In the genomic region with DNA sequence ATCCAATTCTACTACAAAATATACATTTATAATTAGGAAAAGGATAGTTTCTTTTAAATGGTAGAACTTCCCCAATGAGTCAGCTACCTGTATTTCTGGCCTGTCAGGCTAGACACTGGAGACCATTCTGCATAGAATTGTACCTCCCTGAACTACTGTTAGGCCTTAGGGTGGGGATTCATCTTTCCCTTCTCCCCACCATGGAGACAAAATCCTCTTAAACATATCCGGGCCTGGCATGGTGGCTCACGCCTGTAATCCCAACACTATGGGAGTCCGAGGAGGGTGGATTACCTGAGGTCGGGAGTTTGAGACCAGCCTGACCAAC, we compare ENCODE assay signal across 13 cellular contexts. TPM values are rescaled to one million over a fixed set of nuclear protein-coding genes. Genes with fewer than 3 reads are reported as not detected.
A peak's percentile ranks its signal among the peaks of the same experiment; 100 is the strongest.
DNase-seq lines count a peak whose midpoint lies in the region; ATAC-seq and TF ChIP-seq lines count a peak whose summit lies in the region.
"Had no signal": no experiment of that assay in that cellular context is flagged by ENCODE, and none has a peak within 500 bp of the region (broad histone marks: within the 10 kb centered on the region; RNA-seq: fewer than 3 reads in every experiment).

No MANE protein-coding gene starts in this region.

- H3K4me2 ChIP-seq in smooth muscle cell = no peak overlapping the region

- CTCF ChIA-PET in activated naive CD4-positive, alpha-beta T cell treated with anti-CD3 and anti-CD28 coated beads, Interleukin-2, amount 10 ng/mL, durations not matched to agents 7 days and 5 days (lab: Charles Lee) = interaction anchor here (1.3 kb wide), 1 partner anchor 28 kb away, joined by 5 read pairs; no protein-coding TSS in a partner anchor
- CTCF ChIA-PET in RWPE1 (lab: Yijun Ruan, JAX) = no interaction called here

- H2AFZ ChIP-seq in smooth muscle cell (ENCODE audit: low read depth) = no peak overlapping the region

- H3K27ac Mint-ChIP-seq in activated naive CD4-positive, alpha-beta T cell treated with anti-CD3 and anti-CD28 coated beads, Interleukin-2, amount 10 ng/mL, durations not matched to agents 7 days and 5 days = peak overlapping the region; percentile 21

- 94% methylated on average over 4 of the region's 4 CpGs for WGBS in smooth muscle cell (ENCODE audit: low lambda C conversion rate)

- no peaks in the 10 kb centered on the region for H3K4me1 ChIP-seq in smooth muscle cell (ENCODE audit: low read depth)

- H3K27me3 Mint-ChIP-seq in activated naive CD4-positive, alpha-beta T cell treated with anti-CD3 and anti-CD28 coated beads, Interleukin-2, amount 10 ng/mL, durations not matched to agents 7 days and 5 days = no peaks in the 10 kb centered on the region
- H3K27me3 Mint-ChIP-seq: B cell had no signal

- no peaks in the 10 kb centered on the region for H3K36me3 ChIP-seq in smooth muscle cell (ENCODE audit: low read depth)

- ATAC-seq in HG03039 (IDR thresholded peaks at IDR 0.05; ENCODE audit: unreplicated experiment) = no peak

- no peak overlapping the region for H3K4me3 ChIP-seq in epithelial cell of esophagus (ENCODE audit: low read length)
- H3K4me3 ChIP-seq in smooth muscle cell = no peak overlapping the region

- H3K79me2 ChIP-seq in smooth muscle cell (ENCODE audit: low read depth) = no peaks in the 10 kb centered on the region

- H3K9me3 Mint-ChIP-seq in activated naive CD4-positive, alpha-beta T cell treated with anti-CD3 and anti-CD28 coated beads, Interleukin-2, amount 10 ng/mL, durations not matched to agents 7 days and 5 days = peaks cover 15% of the 10 kb centered on the region

- peaks cover 55% of the 10 kb centered on the region for H3K36me3 Mint-ChIP-seq in activated naive CD4-positive, alpha-beta T cell treated with anti-CD3 and anti-CD28 coated beads, Interleukin-2, amount 10 ng/mL, durations not matched to agents 7 days and 5 days

- POLR2A ChIA-PET in RWPE1 (lab: Yijun Ruan, JAX; ENCODE audit: low non-redundant PET) = no interaction called here

- no peaks in the 10 kb centered on the region for H4K20me1 ChIP-seq in smooth muscle cell (ENCODE audit: low read depth)

- peaks cover 80% of the 10 kb centered on the region for H3K4me1 Mint-ChIP-seq in activated naive CD4-positive, alpha-beta T cell treated with anti-CD3 and anti-CD28 coated beads, Interleukin-2, amount 10 ng/mL, durations not matched to agents 7 days and 5 days

- peak overlapping the region; percentile 89 for H3K27ac ChIP-seq in RWPE1
- peak overlapping the region; percentile 94 for H3K27ac ChIP-seq in smooth muscle cell (ENCODE audit: low read depth)

- no peak for DNase-seq in activated naive CD4-positive, alpha-beta T cell treated with anti-CD3 and anti-CD28 coated beads, Interleukin-2, amount 10 ng/mL, durations not matched to agents 7 days and 5 days
- no peak for DNase-seq in activated naive CD4-positive, alpha-beta T cell (lab: John Stamatoyannopoulos, UW)
- DNase-seq in RWPE1 (ENCODE audit: low spot score) = no peak
- DNase-seq in epithelial cell of esophagus (ENCODE audit: low read depth) = peak; percentile 84
- no peak for DNase-seq in smooth muscle cell (lab: John Stamatoyannopoulos, UW; ENCODE audit: unreplicated experiment)
- no peak for DNase-seq in NCI-H1048 (lab: John Stamatoyannopoulos, UW)
- DNase-seq in effector CD8-positive, alpha-beta T cell (lab: John Stamatoyannopoulos, UW) = no peak
- DNase-seq: Kasumi-1, NCI-H1417 treated with DMSO at 0.1 percent for 48 hours, NCI-H2029, NCI-H524 had no signal

- H3K9ac ChIP-seq in smooth muscle cell (ENCODE audit: low read depth) = peak overlapping the region; percentile 36

- no peaks in the 10 kb centered on the region for H3K9me3 ChIP-seq in smooth muscle cell (replicated peaks; ENCODE audit: low read depth)

- no peak for TF ChIP-seq CTCF in RWPE1 (conservative IDR thresholded peaks at IDR 0.05; ENCODE audit: low read depth)
- TF ChIP-seq CTCF in epithelial cell of esophagus (IDR thresholded peaks at IDR 0.05; ENCODE audit: insufficient read depth, low read depth, low read length, missing control alignments) = no peak
- no peak for TF ChIP-seq CTCF in smooth muscle cell (IDR thresholded peaks at IDR 0.05; ENCODE audit: borderline replicate concordance, insufficient read depth, poor library complexity, severe bottlenecking)

- H3K4me3 Mint-ChIP-seq in activated naive CD4-positive, alpha-beta T cell treated with anti-CD3 and anti-CD28 coated beads, Interleukin-2, amount 10 ng/mL, durations not matched to agents 7 days and 5 days = no peak overlapping the region
- H3K4me3 Mint-ChIP-seq: B cell had no signal

- H3F3A ChIP-seq in smooth muscle cell (ENCODE audit: low read depth) = peaks cover 5% of the 10 kb centered on the region

- no peaks in the 10 kb centered on the region for H3K27me3 ChIP-seq in smooth muscle cell (ENCODE audit: low read depth)

RNA-seq across cellular contexts. Expression of gene TPT1, which starts 24.5 kb away (rescaled TPM):
- total RNA-seq in smooth muscle cell = 3,918 and 4,267 TPM in 2 replicates
- 1,031 and 1,102 TPM in 2 replicates for polyA plus RNA-seq in smooth muscle cell

RNA-seq across cellular contexts. Expression of gene SLC25A30, which starts 52.7 kb away (rescaled TPM):
- 6.8 and 7.6 TPM in 2 replicates for total RNA-seq in smooth muscle cell
- polyA plus RNA-seq in smooth muscle cell = 1.3 and 2.2 TPM in 2 replicates
